In the genomic region with DNA sequence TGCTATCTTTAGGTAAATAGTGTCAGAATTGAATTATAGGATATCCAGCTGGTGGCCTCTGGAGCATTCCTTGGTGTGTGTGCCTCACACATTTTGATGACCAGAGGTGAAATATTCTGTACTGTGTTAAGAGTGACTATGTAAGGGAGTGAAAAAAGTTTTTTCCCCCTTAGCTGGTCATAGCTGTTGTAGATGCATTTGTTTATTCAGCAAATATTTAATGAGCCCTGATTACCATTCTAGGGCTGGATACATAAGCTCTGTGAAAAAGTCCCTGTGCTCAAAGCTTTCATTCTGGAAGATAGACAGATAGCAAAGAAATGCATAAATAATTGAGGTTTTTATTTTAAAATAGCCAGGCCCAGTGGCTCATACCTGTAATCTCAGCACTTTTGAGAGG, we compare ENCODE assay signal across 12 cellular contexts. TPM values are rescaled to one million over a fixed set of nuclear protein-coding genes. Genes with fewer than 3 reads are reported as not detected.
DNase-seq lines count a peak whose midpoint lies in the region; ATAC-seq, FAIRE-seq and TF ChIP-seq lines count a peak whose summit lies in the region.
"Had no signal": no experiment of that assay in that cellular context is flagged by ENCODE, and none has a peak within 500 bp of the region (broad histone marks: within the 10 kb centered on the region; RNA-seq: fewer than 3 reads in every experiment).

No MANE protein-coding gene starts in this region.

- peaks cover 8% of the 10 kb centered on the region for H3K9me3 Mint-ChIP-seq in activated T-helper 1 cell treated with anti-CD3 and anti-CD28 coated beads, Interleukin-12 subunit alpha, Interleukin-12 subunit beta, Interleukin-2, Interleukin-4 antibody, amounts not matched to agents 30 ng/mL and 10 ng/mL and 1 ng/mL, durations not matched to agents 14 hours and 24 hours and 36 hours

- TF ChIP-seq CTCF in KMS-11 (conservative IDR thresholded peaks at IDR 0.05; ENCODE audit: low read depth, low read length) (no peak), K562 (IDR thresholded peaks at IDR 0.05 in 2 of 3, conservative IDR thresholded peaks at IDR 0.05 in 1 of 3; ENCODE audit: insufficient read depth in 2 of 3, low read depth in 1 of 3, low read length in 3 of 3) (no peak), osteoblast (IDR thresholded peaks at IDR 0.05; ENCODE audit: extremely low read depth, low read depth, low read length) (no peak), breast epithelium (IDR thresholded peaks at IDR 0.05) (no peak)

- H3K36me3 ChIP-seq in KMS-11 (ENCODE audit: insufficient read depth): no peaks in the 10 kb centered on the region; the same call in 1 of the 2 replicates
- H3K36me3 ChIP-seq in K562 (ENCODE audit: control insufficient read depth, insufficient read depth, low read length): peaks cover 14% of the 10 kb centered on the region; the same call in 2 of the 3 replicates
- no peaks in the 10 kb centered on the region for H3K36me3 ChIP-seq in osteoblast (ENCODE audit: insufficient read depth, low read length)
- H3K36me3 ChIP-seq in breast epithelium: no peaks in the 10 kb centered on the region

- no peaks in the 10 kb centered on the region for H3K27me3 ChIP-seq in KMS-11 (ENCODE audit: insufficient read depth, low read depth)
- H3K27me3 ChIP-seq in K562 (ENCODE audit: control insufficient read depth in 2 of 2, insufficient read depth in 2 of 2, low read length in 2 of 2): no peaks in the 10 kb centered on the region
- no peaks in the 10 kb centered on the region for H3K27me3 ChIP-seq in osteoblast (ENCODE audit: insufficient read depth, low read length)
- no peaks in the 10 kb centered on the region for H3K27me3 ChIP-seq in breast epithelium

- in situ Hi-C loops in K562 (cut with MboI): loop anchor here (10.0 kb wide), 1 partner anchor 123 kb away; no protein-coding TSS in a partner anchor

- peaks cover 2% of the 10 kb centered on the region for H3K9me1 ChIP-seq in K562 (ENCODE audit: control insufficient read depth, insufficient read depth, low read length)

- H4K20me1 ChIP-seq in KMS-11 (ENCODE audit: insufficient read depth) (no peaks in the 10 kb centered on the region), K562 (replicated peaks; ENCODE audit: control insufficient read depth, insufficient read depth, low read length) (peaks cover 7% of the 10 kb centered on the region; the same call in 1 of the 2 replicates), osteoblast (ENCODE audit: insufficient read depth, low read length) (peaks cover 7% of the 10 kb centered on the region)

- intact Hi-C loops in K562 (cut with micrococcal nuclease): no loop called here
- intact Hi-C loops in breast epithelium (cut with DNase I; ENCODE audit: low total_unique reads): no loop called here
- intact Hi-C loops in activated T-helper 1 cell treated with anti-CD3 and anti-CD28 coated beads, Interleukin-12 subunit alpha, Interleukin-12 subunit beta, Interleukin-2, Interleukin-4 antibody, amounts not matched to agents 30 ng/mL and 10 ng/mL and 1 ng/mL, durations not matched to agents 14 hours and 24 hours and 36 hours (cut with micrococcal nuclease): no loop called here

- no peak overlapping the region for H3K9ac ChIP-seq in KMS-11
- H3K9ac ChIP-seq in K562 (ENCODE audit: insufficient read depth in 1 of 2, low read depth in 2 of 2, low read length in 2 of 2): no peak overlapping the region
- H3K9ac ChIP-seq: GM23248 had no signal

- BruUV-seq in K562 (replicated peaks; lab: Mats Ljungman, UMichigan): no TSS peak

- POLR2A ChIA-PET in K562 (lab: Yijun Ruan, JAX): interaction anchor here (1.4 to 1.7 kb wide), 2 partner anchors 10 to 15 kb away, joined by 3 to 11 read pairs; no protein-coding TSS in a partner anchor

- H2AFZ ChIP-seq in KMS-11 (ENCODE audit: low read depth) (no peak overlapping the region), K562 (ENCODE audit: low read depth, low read length) (no peak overlapping the region), osteoblast (ENCODE audit: low read length) (no peak overlapping the region)
- H2AFZ ChIP-seq: GM23248 had no signal

- no peak for ATAC-seq in K562
- ATAC-seq: CD8-positive, alpha-beta T cell had no signal

- TF ChIP-seq EP300 in K562 (IDR thresholded peaks at IDR 0.05; ENCODE audit: low read length): no peak

- CTCF ChIA-PET in K562 (lab: Yijun Ruan, JAX; ENCODE audit: low intra/inter-chr PET ratio): no interaction called here

- DNase-seq in K562 (ENCODE audit: extremely low read depth in 1 of 4, low spot score in 3 of 4) (no peak), osteoblast (ENCODE audit: insufficient read length, low spot score, missing footprints) (peak; percentile 34), breast epithelium (ENCODE audit: low spot score in 2 of 2) (no peak), NCI-H526 treated with DMSO at 0.1 percent for 48 hours (lab: John Stamatoyannopoulos, UW) (no peak)
- no peak for DNase-seq in activated T-helper 1 cell treated with anti-CD3 and anti-CD28 coated beads, Interleukin-12 subunit alpha, Interleukin-12 subunit beta, Interleukin-2, Interleukin-4 antibody, amounts not matched to agents 30 ng/mL and 10 ng/mL and 1 ng/mL, durations not matched to agents 14 hours and 24 hours and 36 hours (ENCODE audit: low spot score)
- DNase-seq: Caco-2; CD8-positive, alpha-beta T cell; GM23248; H7 had no signal

- H3K9me3 ChIP-seq in K562 (replicated peaks; ENCODE audit: control insufficient read depth, insufficient read depth, low read depth, low read length) (no peaks in the 10 kb centered on the region), osteoblast (ENCODE audit: low read depth, low read length) (no peaks in the 10 kb centered on the region), breast epithelium (peaks cover 4 to 12% of the 10 kb centered on the region in 2 donors)

- peaks cover 59% of the 10 kb centered on the region for H3K79me2 ChIP-seq in KMS-11 (ENCODE audit: insufficient read depth, low read depth)
- peaks cover 70% of the 10 kb centered on the region for H3K79me2 ChIP-seq in K562 (ENCODE audit: control insufficient read depth, insufficient read depth, low read length)
- H3K79me2 ChIP-seq in osteoblast (ENCODE audit: insufficient read depth, low read length): peaks cover 77% of the 10 kb centered on the region

- no peak overlapping the region for H3K27ac Mint-ChIP-seq in activated T-helper 1 cell treated with anti-CD3 and anti-CD28 coated beads, Interleukin-12 subunit alpha, Interleukin-12 subunit beta, Interleukin-2, Interleukin-4 antibody, amounts not matched to agents 30 ng/mL and 10 ng/mL and 1 ng/mL, durations not matched to agents 14 hours and 24 hours and 36 hours
- H3K27ac Mint-ChIP-seq: CD8-positive, alpha-beta T cell had no signal

- no peaks in the 10 kb centered on the region for H3K27me3 Mint-ChIP-seq in activated T-helper 1 cell treated with anti-CD3 and anti-CD28 coated beads, Interleukin-12 subunit alpha, Interleukin-12 subunit beta, Interleukin-2, Interleukin-4 antibody, amounts not matched to agents 30 ng/mL and 10 ng/mL and 1 ng/mL, durations not matched to agents 14 hours and 24 hours and 36 hours (ENCODE audit: insufficient read depth)

- H3K4me1 Mint-ChIP-seq in activated T-helper 1 cell treated with anti-CD3 and anti-CD28 coated beads, Interleukin-12 subunit alpha, Interleukin-12 subunit beta, Interleukin-2, Interleukin-4 antibody, amounts not matched to agents 30 ng/mL and 10 ng/mL and 1 ng/mL, durations not matched to agents 14 hours and 24 hours and 36 hours (ENCODE audit: low read depth): peaks cover 28% of the 10 kb centered on the region

- no peak overlapping the region for H3K4me3 Mint-ChIP-seq in activated T-helper 1 cell treated with anti-CD3 and anti-CD28 coated beads, Interleukin-12 subunit alpha, Interleukin-12 subunit beta, Interleukin-2, Interleukin-4 antibody, amounts not matched to agents 30 ng/mL and 10 ng/mL and 1 ng/mL, durations not matched to agents 14 hours and 24 hours and 36 hours
- H3K4me3 Mint-ChIP-seq: CD14-positive monocyte; CD8-positive, alpha-beta T cell had no signal

- no peak overlapping the region for H3K4me3 ChIP-seq in KMS-11 (IDR thresholded peaks at IDR 0.05; ENCODE audit: insufficient read depth, low read depth, low read length)
- H3K4me3 ChIP-seq in K562: no peak overlapping the region
- H3K4me3 ChIP-seq in osteoblast (ENCODE audit: insufficient read depth, low read length): no peak overlapping the region
- no peak overlapping the region for H3K4me3 ChIP-seq in breast epithelium
- H3K4me3 ChIP-seq: GM23248 had no signal

- TF ChIP-seq RAD21 in K562 (CRISPR knock-in tag; conservative IDR thresholded peaks at IDR 0.05 in 1 of 2, IDR thresholded peaks at IDR 0.05 in 1 of 2): no peak

- no peak for FAIRE-seq in K562 (lab: Jason Lieb, UNC)
- FAIRE-seq: GM18507 had no signal

- peaks cover 61% of the 10 kb centered on the region for H3K4me1 ChIP-seq in KMS-11 (ENCODE audit: low read depth, poor library complexity, severe bottlenecking)
- peaks cover 19 to 44% of the 10 kb centered on the region in 2 experiments for H3K4me1 ChIP-seq in K562 (replicated peaks in 1 of 2; ENCODE audit: control insufficient read depth in 2 of 2, insufficient read depth in 2 of 2, low read length in 2 of 2)
- peaks cover 8% of the 10 kb centered on the region for H3K4me1 ChIP-seq in osteoblast (ENCODE audit: insufficient read depth, low read length)
- H3K4me1 ChIP-seq in breast epithelium: no peaks in the 10 kb centered on the region
- H3K4me1 ChIP-seq: Caco-2 had no signal

- peaks cover 20% of the 10 kb centered on the region for H3K36me3 Mint-ChIP-seq in activated T-helper 1 cell treated with anti-CD3 and anti-CD28 coated beads, Interleukin-12 subunit alpha, Interleukin-12 subunit beta, Interleukin-2, Interleukin-4 antibody, amounts not matched to agents 30 ng/mL and 10 ng/mL and 1 ng/mL, durations not matched to agents 14 hours and 24 hours and 36 hours (ENCODE audit: low read depth)

- no peak for TF ChIP-seq POLR2A in K562 (conservative IDR thresholded peaks at IDR 0.05)
- TF ChIP-seq POLR2A in breast epithelium (IDR thresholded peaks at IDR 0.05): no peak

- H3K27ac ChIP-seq in KMS-11: peak overlapping the region; percentile 28; the same call in 1 of the 2 replicates
- H3K27ac ChIP-seq in K562 (ENCODE audit: extremely low read depth, low read depth, low read length): no peak overlapping the region; the same call in 2 of the 3 replicates
- H3K27ac ChIP-seq in osteoblast (ENCODE audit: low read depth, low read length): no peak overlapping the region
- H3K27ac ChIP-seq in breast epithelium: no peak overlapping the region
- H3K27ac ChIP-seq: GM23248 had no signal

- H3K4me2 ChIP-seq in KMS-11 (peak overlapping the region; percentile 6; the same call in 1 of the 2 replicates), K562 (ENCODE audit: insufficient read depth, low read length) (no peak overlapping the region), osteoblast (ENCODE audit: insufficient read depth, low read length) (no peak overlapping the region)

RNA-seq across cellular contexts. Expression of a gene that starts 10.9 kb away (rescaled TPM):
- total RNA-seq in K562 (2011; cell fraction: chromatin; rRNA removed; ENCODE audit: low replicate concordance): 112 and 166 TPM in 2 replicates
- 66.4 and 72.5 TPM in 2 replicates for total RNA-seq in K562 (2011; cell fraction: nucleolus; rRNA removed)
- total RNA-seq in K562 (2011; cell fraction: nucleoplasm; rRNA removed): 68.0 and 77.2 TPM in 2 replicates
- total RNA-seq in K562 (2014; rRNA removed): 12.6 and 26.0 TPM in 2 replicates
- 19.6 and 21.5 TPM in 2 replicates for total RNA-seq in K562 (2014; rRNA removed; fragmentation: Illumina TruSeq; extraction: Trizol)
- total RNA-seq in K562 (2015; rRNA removed; fragmentation: Illumina TruSeq; extraction: Trizol): 19.9 and 20.2 TPM in 2 replicates
- 46.3 and 53.2 TPM in 2 replicates for total RNA-seq in K562 (2021)
- polyA plus RNA-seq in K562 (2011; rRNA removed): 41.4 and 49.7 TPM in 2 replicates
- 34.6 and 41.2 TPM in 2 replicates for polyA plus RNA-seq in K562 (2011; cell fraction: cytosol; rRNA removed)
- 145 and 169 TPM in 2 replicates for polyA plus RNA-seq in K562 (2011; cell fraction: nucleus; rRNA removed)
- 26.2 and 40.2 TPM in 2 replicates for polyA plus RNA-seq in K562 (2012)
- polyA plus RNA-seq in K562 (2014; fragmentation: Illumina TruSeq; extraction: Trizol): 56.8 and 67.5 TPM in 2 replicates
- 10 to 100 TPM; 20.3 to 30.8 TPM for polyA plus RNA-seq in K562 (2014; fragmentation: Nextera tagmentation; extraction: Ambion mirVana)
- 24.5 and 35.3 TPM in 2 replicates for polyA plus RNA-seq in K562 (2014; rRNA removed)
- polyA minus RNA-seq in K562 (2011; rRNA and poly(A)+ RNA removed): 42.0 and 59.3 TPM in 2 replicates
- polyA minus RNA-seq in K562 (2011; cell fraction: cytosol; rRNA and poly(A)+ RNA removed): 21.1 and 24.5 TPM in 2 replicates
- 40.5 and 51.9 TPM in 2 replicates for polyA minus RNA-seq in K562 (2011; cell fraction: nucleus; rRNA and poly(A)+ RNA removed)
- total RNA-seq in osteoblast: 13.0 and 15.6 TPM in 2 replicates
- total RNA-seq in breast epithelium: 10 to 100 TPM in 2 of 3 donors, 1 to 10 TPM in 1; 8.3 to 34.7 (median 29.0) TPM
- 70.6 and 78.3 TPM in 2 replicates for total RNA-seq in activated T-helper 1 cell treated with anti-CD3 and anti-CD28 coated beads, Interleukin-12 subunit alpha, Interleukin-12 subunit beta, Interleukin-2, Interleukin-4 antibody, amounts not matched to agents 30 ng/mL and 10 ng/mL and 1 ng/mL, durations not matched to agents 14 hours and 24 hours and 36 hours

RNA-seq across cellular contexts. Expression of a gene that starts 49.6 kb away (rescaled TPM):
- total RNA-seq in K562 (2011; cell fraction: chromatin; rRNA removed; ENCODE audit: low replicate concordance): 93.3 and 145 TPM in 2 replicates
- total RNA-seq in K562 (2011; cell fraction: nucleolus; rRNA removed): 40.4 and 45.0 TPM in 2 replicates
- 42.6 and 50.0 TPM in 2 replicates for total RNA-seq in K562 (2011; cell fraction: nucleoplasm; rRNA removed)
- total RNA-seq in K562 (2014; rRNA removed): 3.8 and 5.2 TPM in 2 replicates
- total RNA-seq in K562 (2014; rRNA removed; fragmentation: Illumina TruSeq; extraction: Trizol): 4.1 and 6.3 TPM in 2 replicates
- 4.1 and 4.5 TPM in 2 replicates for total RNA-seq in K562 (2015; rRNA removed; fragmentation: Illumina TruSeq; extraction: Trizol)
- 9.3 and 9.6 TPM in 2 replicates for total RNA-seq in K562 (2021)
- 12.4 and 22.4 TPM in 2 replicates for polyA plus RNA-seq in K562 (2011; rRNA removed)
- polyA plus RNA-seq in K562 (2011; cell fraction: cytosol; rRNA removed): 9.2 and 11.0 TPM in 2 replicates
- 219 and 220 TPM in 2 replicates for polyA plus RNA-seq in K562 (2011; cell fraction: nucleus; rRNA removed)
- 5.5 and 8.3 TPM in 2 replicates for polyA plus RNA-seq in K562 (2012)
- 6.5 and 9.6 TPM in 2 replicates for polyA plus RNA-seq in K562 (2014; fragmentation: Illumina TruSeq; extraction: Trizol)
- 1 to 10 TPM; 3.5 to 6.7 TPM for polyA plus RNA-seq in K562 (2014; fragmentation: Nextera tagmentation; extraction: Ambion mirVana)
- 9.7 and 10.3 TPM in 2 replicates for polyA plus RNA-seq in K562 (2014; rRNA removed)
- polyA minus RNA-seq in K562 (2011; rRNA and poly(A)+ RNA removed): 10.5 and 11.9 TPM in 2 replicates
- 5.3 and 6.7 TPM in 2 replicates for polyA minus RNA-seq in K562 (2011; cell fraction: cytosol; rRNA and poly(A)+ RNA removed)
- polyA minus RNA-seq in K562 (2011; cell fraction: nucleus; rRNA and poly(A)+ RNA removed): 19.5 and 29.4 TPM in 2 replicates
- total RNA-seq in osteoblast: 25.7 and 30.6 TPM in 2 replicates
- total RNA-seq in breast epithelium: 10 to 100 TPM; 22.2 to 78.0 (median 35.7) TPM
- 15.9 TPM in 2 replicates for total RNA-seq in activated T-helper 1 cell treated with anti-CD3 and anti-CD28 coated beads, Interleukin-12 subunit alpha, Interleukin-12 subunit beta, Interleukin-2, Interleukin-4 antibody, amounts not matched to agents 30 ng/mL and 10 ng/mL and 1 ng/mL, durations not matched to agents 14 hours and 24 hours and 36 hours

RNA-seq across cellular contexts. Expression of a gene that starts 49.7 kb away (rescaled TPM):
- 12.4 and 31.3 TPM in 2 replicates for total RNA-seq in K562 (2011; cell fraction: chromatin; rRNA removed; ENCODE audit: low replicate concordance)
- total RNA-seq in K562 (2011; cell fraction: nucleolus; rRNA removed): 21.2 and 25.3 TPM in 2 replicates
- 14.1 and 22.4 TPM in 2 replicates for total RNA-seq in K562 (2011; cell fraction: nucleoplasm; rRNA removed)
- total RNA-seq in K562 (2014; rRNA removed) (17.0 and 30.0 TPM in 2 replicates), K562 (2014; rRNA removed; fragmentation: Illumina TruSeq; extraction: Trizol) (15.5 and 18.2 TPM in 2 replicates), K562 (2015; rRNA removed; fragmentation: Illumina TruSeq; extraction: Trizol) (15.3 and 24.6 TPM in 2 replicates), K562 (2021) (19.0 and 20.5 TPM in 2 replicates), osteoblast (32.4 and 41.6 TPM in 2 replicates), breast epithelium (10 to 100 TPM; 22.7 to 25.9 (median 23.0) TPM)
- polyA plus RNA-seq in K562 (2011; rRNA removed) (45.9 and 49.8 TPM in 2 replicates), K562 (2014; fragmentation: Illumina TruSeq; extraction: Trizol) (19.7 and 30.1 TPM in 2 replicates), K562 (2014; fragmentation: Nextera tagmentation; extraction: Ambion mirVana) (1 to 10 TPM; 2.3 to 10.0 TPM), K562 (2014; rRNA removed) (26.5 and 26.6 TPM in 2 replicates)
- polyA plus RNA-seq in K562 (2011; cell fraction: cytosol; rRNA removed): 24.3 and 40.6 TPM in 2 replicates
- polyA plus RNA-seq in K562 (2011; cell fraction: nucleus; rRNA removed): 40.5 and 63.9 TPM in 2 replicates
- 16.7 and 22.6 TPM in 2 replicates for polyA plus RNA-seq in K562 (2012)
- polyA minus RNA-seq in K562 (2011; rRNA and poly(A)+ RNA removed): 31.3 and 33.2 TPM in 2 replicates
- polyA minus RNA-seq in K562 (2011; cell fraction: cytosol; rRNA and poly(A)+ RNA removed): 6.3 and 21.5 TPM in 2 replicates
- polyA minus RNA-seq in K562 (2011; cell fraction: nucleus; rRNA and poly(A)+ RNA removed): 5.9 and 9.6 TPM in 2 replicates
- total RNA-seq in activated T-helper 1 cell treated with anti-CD3 and anti-CD28 coated beads, Interleukin-12 subunit alpha, Interleukin-12 subunit beta, Interleukin-2, Interleukin-4 antibody, amounts not matched to agents 30 ng/mL and 10 ng/mL and 1 ng/mL, durations not matched to agents 14 hours and 24 hours and 36 hours: 29.1 and 31.6 TPM in 2 replicates
